ENCODE assay signal across 6 cellular contexts in the genomic region with DNA sequence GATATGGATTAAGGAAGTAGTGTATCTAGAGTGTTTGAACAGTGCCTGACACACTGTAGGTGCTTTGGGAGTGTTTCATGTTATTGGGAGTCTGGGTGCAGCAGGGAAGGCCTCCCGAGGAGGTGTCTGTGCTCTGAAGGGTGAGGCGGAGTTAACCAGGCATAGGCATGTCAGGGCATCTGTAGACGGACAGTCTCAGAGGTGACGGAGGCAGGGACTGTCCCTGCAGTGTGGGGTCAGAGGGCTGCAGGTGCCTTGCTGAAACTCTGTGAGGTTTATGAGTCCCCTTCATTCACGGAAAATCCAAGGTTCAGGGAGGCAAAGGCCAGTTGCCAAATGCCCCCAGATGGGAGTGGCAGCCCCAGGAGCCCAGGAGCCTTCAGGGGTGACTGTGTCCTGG. TPM values are rescaled to one million over a fixed set of nuclear protein-coding genes. Genes with fewer than 3 reads are reported as not detected.
"Had no signal": no experiment of that assay in that cellular context is flagged by ENCODE, and none has a peak within 500 bp of the region (broad histone marks: within the 10 kb centered on the region; RNA-seq: fewer than 3 reads in every experiment).

No MANE protein-coding gene starts in this region.

RNA-seq across cellular contexts. Expression of gene LGALS9C, which starts 0.8 kb away (rescaled TPM):
- total RNA-seq: HT1080, K562, M059J, OCI-LY7, PC-3, SJCRH30 had no signal
